ENCODE assay signal across 8 cellular contexts in the genomic region with DNA sequence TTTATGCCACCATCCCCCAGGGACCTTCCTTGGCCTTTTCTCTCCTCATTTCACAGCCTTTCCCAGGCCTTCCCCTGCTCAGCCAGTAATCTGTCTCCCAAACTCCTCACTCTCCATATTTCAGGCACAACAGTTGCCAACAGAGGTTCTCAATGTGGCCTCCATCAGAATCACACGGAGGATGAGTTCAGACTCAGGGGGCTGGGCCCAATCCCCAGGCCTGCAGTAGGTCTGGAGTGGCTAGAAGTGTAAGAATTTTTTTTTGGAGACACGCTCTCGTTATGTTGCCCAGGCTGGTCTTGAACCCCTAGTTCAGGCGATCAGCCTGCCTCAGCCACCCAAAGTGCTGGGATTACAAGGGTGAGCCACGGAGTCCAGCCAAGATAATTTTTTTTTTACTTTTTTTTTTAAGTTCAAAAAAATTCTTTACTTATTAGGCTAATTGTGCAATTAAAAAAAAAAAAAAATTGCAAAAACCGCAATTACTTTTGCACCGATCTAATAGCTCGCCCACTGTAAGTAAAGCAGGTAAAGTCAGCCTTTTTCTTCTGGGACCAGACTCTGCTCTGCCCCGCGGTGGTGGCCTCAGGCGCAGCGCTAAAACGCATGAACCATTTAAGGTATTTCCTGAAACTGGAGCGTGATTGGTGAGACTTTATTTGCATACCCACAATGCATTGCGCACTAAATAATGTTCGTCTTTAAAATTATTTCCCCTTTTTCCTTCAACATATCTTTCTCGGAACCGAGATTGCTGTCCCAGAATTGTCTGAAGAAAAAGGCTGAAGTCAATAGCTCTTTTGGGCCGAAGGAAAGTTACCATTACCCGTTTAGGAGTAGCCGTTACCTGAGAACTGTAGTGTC. TPM values are rescaled to one million over a fixed set of nuclear protein-coding genes. Genes with fewer than 3 reads are reported as not detected.
A peak's percentile ranks its signal among the peaks of the same experiment; 100 is the strongest.
DNase-seq lines count a peak whose midpoint lies in the region; ATAC-seq and TF ChIP-seq lines count a peak whose summit lies in the region.

No MANE protein-coding gene starts in this region.

- ATAC-seq in GM21737 (IDR thresholded peaks at IDR 0.05; ENCODE audit: unreplicated experiment), result peak; percentile 41
- ATAC-seq in esophagus mucosa, result peak; percentile 87

- H3K4me3 ChIP-seq in KMS-11 (IDR thresholded peaks at IDR 0.05; ENCODE audit: insufficient read depth, low read depth, low read length) (no peak overlapping the region), PC-9 (peak overlapping the region; percentile 36; the same call in 1 of the 2 replicates), muscle layer of colon (ENCODE audit: low read depth in 1 of 2, low read length in 2 of 2) (peak overlapping the region in 1 of 2 donors; percentile 91)

- POLR2A ChIA-PET in PC-9 (lab: Charles Lee; ENCODE audit: unreplicated experiment), result interaction anchor here (0.5 to 2.4 kb wide), 25 partner anchors 11 to 1147 kb away, joined by 3 to 33 read pairs (median 6); a partner anchor contains a TSS

- H3K36me3 ChIP-seq in KMS-11 (ENCODE audit: insufficient read depth), result no peaks in the 10 kb centered on the region
- H3K36me3 ChIP-seq in PC-9 (ENCODE audit: low read depth), result no peaks in the 10 kb centered on the region
- H3K36me3 ChIP-seq in muscle layer of colon (ENCODE audit: insufficient read depth, low read length), result no peaks in the 10 kb centered on the region

- BruUV-seq in PC-9 (replicated peaks; lab: Mats Ljungman, UMichigan), result no TSS peak

- CTCF ChIA-PET in PC-9 (lab: Charles Lee), result interaction anchor here (0.6 to 0.7 kb wide), 2 partner anchors 27 to 37 kb away, joined by 4 to 7 read pairs; no protein-coding TSS in a partner anchor

- DNase-seq in DMS153 (lab: John Stamatoyannopoulos, UW), result peak; percentile 96
- DNase-seq in PC-9, result peak; percentile 86 to 88
- peak; percentile 95 for DNase-seq in activated T-cell treated with anti-CD3 and anti-CD28 coated beads, Interleukin-2, amount 50 U/mL, for 48 hours
- DNase-seq in stimulated activated CD8-positive, alpha-beta memory T cell treated with anti-CD3 and anti-CD28 coated beads, Interleukin-4, amount 100 ng/mL, for 48 hours, result peak; percentile 84

- H4K20me1 ChIP-seq in KMS-11 (ENCODE audit: insufficient read depth), result no peaks in the 10 kb centered on the region
- H4K20me1 ChIP-seq in PC-9 (ENCODE audit: insufficient read depth), result no peaks in the 10 kb centered on the region

- H2AFZ ChIP-seq in KMS-11 (ENCODE audit: low read depth) (no peak overlapping the region), PC-9 (no peak overlapping the region)

- H3K4me2 ChIP-seq in KMS-11 (peak overlapping the region; percentile 41; the same call in 1 of the 2 replicates), PC-9 (peak overlapping the region; percentile 70)

- no peaks in the 10 kb centered on the region for H3K27me3 ChIP-seq in KMS-11 (ENCODE audit: insufficient read depth, low read depth)
- H3K27me3 ChIP-seq in PC-9 (ENCODE audit: insufficient read depth, low read depth), result no peaks in the 10 kb centered on the region
- no peaks in the 10 kb centered on the region for H3K27me3 ChIP-seq in muscle layer of colon (ENCODE audit: control insufficient read depth in 1 of 2, insufficient read depth in 2 of 2, low read length in 2 of 2)

- no peaks in the 10 kb centered on the region for H3K9me2 ChIP-seq in PC-9 (ENCODE audit: insufficient read depth)

- H3K9me3 ChIP-seq in PC-9 (ENCODE audit: insufficient read depth, low read depth), result no peaks in the 10 kb centered on the region
- no peaks in the 10 kb centered on the region for H3K9me3 ChIP-seq in muscle layer of colon (ENCODE audit: low read length)

- peak overlapping the region; percentile 97 for H3K9ac ChIP-seq in KMS-11
- peak overlapping the region; percentile 96 for H3K9ac ChIP-seq in muscle layer of colon (ENCODE audit: low read length)

- H3K4me1 ChIP-seq in KMS-11 (ENCODE audit: low read depth, poor library complexity, severe bottlenecking) (peaks cover 11% of the 10 kb centered on the region), PC-9 (replicated peaks; ENCODE audit: insufficient read depth) (peaks cover 4% of the 10 kb centered on the region; the same call in 1 of the 2 replicates), muscle layer of colon (ENCODE audit: insufficient read depth, low read length) (peaks cover 4% of the 10 kb centered on the region)

- TF ChIP-seq CTCF in KMS-11 (conservative IDR thresholded peaks at IDR 0.05; ENCODE audit: low read depth, low read length) (peak; percentile 84), PC-9 (conservative IDR thresholded peaks at IDR 0.05) (peak; percentile 46; the same call in 1 of the 2 replicates)

- intact Hi-C loops in PC-9 (cut with micrococcal nuclease; ENCODE audit: unreplicated experiment), result loop anchor here (1.0 to 2.0 kb wide), 3 partner anchors 60 to 111 kb away; a partner anchor contains a TSS

- H3K79me2 ChIP-seq in KMS-11 (ENCODE audit: insufficient read depth, low read depth) (no peaks in the 10 kb centered on the region), PC-9 (ENCODE audit: low read depth) (no peaks in the 10 kb centered on the region)

- peaks cover 17% of the 10 kb centered on the region for H3F3A ChIP-seq in PC-9 (ENCODE audit: insufficient read depth, low read depth)

- peak overlapping the region; percentile 99 for H3K27ac ChIP-seq in KMS-11
- peak overlapping the region; percentile 98 for H3K27ac ChIP-seq in PC-9
- H3K27ac ChIP-seq in muscle layer of colon (ENCODE audit: low read depth, low read length), result peak overlapping the region; percentile 84

RNA-seq across cellular contexts. Expression of a gene that starts 18.7 kb away (rescaled TPM):
- 38.7 and 44.2 TPM in 2 replicates for total RNA-seq in PC-9 (2021)
- 26.3 TPM for total RNA-seq in esophagus mucosa

RNA-seq across cellular contexts. Expression of a gene that starts 27.0 kb away (rescaled TPM):
- 64.1 and 65.0 TPM in 2 replicates for total RNA-seq in PC-9 (2021)
- 26.5 TPM for total RNA-seq in esophagus mucosa

RNA-seq across cellular contexts. Expression of a gene that starts 48.8 kb away (rescaled TPM):
- total RNA-seq in PC-9 (2021), result not detected in 2 replicates
- not detected for total RNA-seq in esophagus mucosa

RNA-seq across cellular contexts. Expression of a gene that starts 59.9 kb away (rescaled TPM):
- total RNA-seq in PC-9 (2021) (not detected in 2 replicates), esophagus mucosa (not detected)
